ENCODE assay signal across 8 cellular contexts in genomic region chr1:22092026-22092770, GRCh38. TPM values are rescaled to one million over a fixed set of nuclear protein-coding genes. Genes with fewer than 3 reads are reported as not detected.
A peak's percentile ranks its signal among the peaks of the same experiment; 100 is the strongest.
DNase-seq lines count a peak whose midpoint lies in the region; ATAC-seq and TF ChIP-seq lines count a peak whose summit lies in the region.
"Not testable (repeated sequence)": the region's sequence is repeated elsewhere in the genome, so short reads cannot be mapped to it uniquely, and the experiment has no call there.

No MANE protein-coding gene starts in this region.

- H3K23ac ChIP-seq in mesendoderm (ENCODE audit: low read length): not testable (repeated sequence)

- WGBS in mesendoderm (ENCODE audit: extremely low coverage, insufficient coverage, low lambda C conversion rate): no CpG with 5 or more reads among the region's 3 CpGs

- peaks cover 68% of the 10 kb centered on the region for H3K36me3 Mint-ChIP-seq in activated naive CD4-positive, alpha-beta T cell treated with anti-CD3 and anti-CD28 coated beads, Interleukin-2, amount 10 ng/mL, durations not matched to agents 7 days and 5 days

- H3K27ac Mint-ChIP-seq in activated naive CD4-positive, alpha-beta T cell treated with anti-CD3 and anti-CD28 coated beads, Interleukin-2, amount 10 ng/mL, durations not matched to agents 7 days and 5 days: peak overlapping the region; percentile 81

- not testable (repeated sequence) for H3K9me3 Mint-ChIP-seq in activated naive CD4-positive, alpha-beta T cell treated with anti-CD3 and anti-CD28 coated beads, Interleukin-2, amount 10 ng/mL, durations not matched to agents 7 days and 5 days

- H2AK5ac ChIP-seq in mesendoderm (ENCODE audit: low read length): not testable (repeated sequence)

- H4K5ac ChIP-seq in mesendoderm (ENCODE audit: low read length): not testable (repeated sequence)

- peaks cover 75% of the 10 kb centered on the region for H3K4me1 Mint-ChIP-seq in activated naive CD4-positive, alpha-beta T cell treated with anti-CD3 and anti-CD28 coated beads, Interleukin-2, amount 10 ng/mL, durations not matched to agents 7 days and 5 days

- not testable (repeated sequence) for H3K27me3 Mint-ChIP-seq in activated naive CD4-positive, alpha-beta T cell treated with anti-CD3 and anti-CD28 coated beads, Interleukin-2, amount 10 ng/mL, durations not matched to agents 7 days and 5 days

- H2BK15ac ChIP-seq in mesendoderm (replicated peaks; ENCODE audit: low read depth): not testable (repeated sequence)

- H2BK120ac ChIP-seq in mesendoderm (ENCODE audit: low read depth, low read length): not testable (repeated sequence)

- peaks cover 42% of the 10 kb centered on the region for H3K36me3 ChIP-seq in OCI-LY3 (replicated peaks; ENCODE audit: low read depth, low read length)
- not testable (repeated sequence) for H3K36me3 ChIP-seq in mesendoderm (ENCODE audit: control insufficient read depth, insufficient read depth, low read length)

- DNase-seq in Daoy (ENCODE audit: low read depth) (peak; percentile 71), HCEC 1CT (peak; percentile 74), epithelial cell of esophagus (ENCODE audit: low read depth) (peak; percentile 66), mesendoderm (peak; percentile 65)
- peak; percentile 63 for DNase-seq in activated naive CD4-positive, alpha-beta T cell treated with anti-CD3 and anti-CD28 coated beads, Interleukin-2, amount 10 ng/mL, durations not matched to agents 7 days and 5 days
- DNase-seq in stimulated activated CD8-positive, alpha-beta memory T cell treated with anti-CD3 and anti-CD28 coated beads, Interleukin-12 subunit alpha, Interleukin-12 subunit beta, amount 100 ng/mL, for 4 hours (ENCODE audit: low read depth): peak; percentile 10

- H4K20me1 ChIP-seq in OCI-LY3 (ENCODE audit: insufficient read depth, low read length): peaks cover 71% of the 10 kb centered on the region

- not testable (repeated sequence) for H2AFZ ChIP-seq in OCI-LY3 (ENCODE audit: low read depth, low read length)

- not testable (repeated sequence) for H4K8ac ChIP-seq in mesendoderm (ENCODE audit: low read depth, low read length)

- H3K9me3 ChIP-seq in OCI-LY3 (ENCODE audit: insufficient read depth, low read length): not testable (repeated sequence)

- not testable (repeated sequence) for H3K4ac ChIP-seq in mesendoderm (ENCODE audit: low read depth, low read length)

- not testable (repeated sequence) for H3K18ac ChIP-seq in mesendoderm (ENCODE audit: low read length)

- H3K4me1 ChIP-seq in OCI-LY3 (ENCODE audit: low read length): peaks cover 54% of the 10 kb centered on the region
- H3K4me1 ChIP-seq in mesendoderm (ENCODE audit: control insufficient read depth, low read depth, low read length): not testable (repeated sequence)

- H3K27ac ChIP-seq in OCI-LY3 (ENCODE audit: low read length); mesendoderm (ENCODE audit: low read depth, low read length): not testable (repeated sequence)

- TF ChIP-seq CTCF in OCI-LY3 (IDR thresholded peaks at IDR 0.05; ENCODE audit: low read depth, low read length); epithelial cell of esophagus (IDR thresholded peaks at IDR 0.05; ENCODE audit: insufficient read depth, low read depth, low read length, missing control alignments): not testable (repeated sequence)

- H3K79me2 ChIP-seq in OCI-LY3 (ENCODE audit: low read length) (peaks cover 50% of the 10 kb centered on the region), mesendoderm (ENCODE audit: control insufficient read depth, insufficient read depth, low read length) (peaks cover 31% of the 10 kb centered on the region)

- not testable (repeated sequence) for H3K56ac ChIP-seq in mesendoderm (ENCODE audit: low read length)

- peak overlapping the region; percentile 44 for H3K4me3 ChIP-seq in OCI-LY3 (ENCODE audit: low read length)
- not testable (repeated sequence) for H3K4me3 ChIP-seq in epithelial cell of esophagus (ENCODE audit: low read length); mesendoderm (ENCODE audit: low read length)

- H3K4me2 ChIP-seq in OCI-LY3 (ENCODE audit: low read length): peak overlapping the region; percentile 52
- H3K4me2 ChIP-seq in mesendoderm (ENCODE audit: low read length): not testable (repeated sequence)

- not testable (repeated sequence) for H2BK5ac ChIP-seq in mesendoderm (ENCODE audit: low read length)

- CTCF ChIA-PET in activated naive CD4-positive, alpha-beta T cell treated with anti-CD3 and anti-CD28 coated beads, Interleukin-2, amount 10 ng/mL, durations not matched to agents 7 days and 5 days (lab: Charles Lee): interaction anchor here (1.0 to 2.5 kb wide), 3 partner anchors 11 to 53 kb away, joined by 3 to 15 read pairs (median 3); no protein-coding TSS in a partner anchor

- peaks cover 17% of the 10 kb centered on the region for H3K79me1 ChIP-seq in mesendoderm (ENCODE audit: low read length)

- peak; percentile 84 to 89 for ATAC-seq in activated CD4-positive, CD25-positive, alpha-beta regulatory T cell treated with anti-CD3 and anti-CD28 coated beads, Interleukin-2, amount 50 U/mL, for 24 hours

- H3K9ac ChIP-seq in OCI-LY3 (ENCODE audit: low read length); mesendoderm (ENCODE audit: low read length): not testable (repeated sequence)

- not testable (repeated sequence) for H3K4me3 Mint-ChIP-seq in activated naive CD4-positive, alpha-beta T cell treated with anti-CD3 and anti-CD28 coated beads, Interleukin-2, amount 10 ng/mL, durations not matched to agents 7 days and 5 days

- not testable (repeated sequence) for H3K27me3 ChIP-seq in OCI-LY3 (ENCODE audit: low read depth, low read length); mesendoderm (ENCODE audit: insufficient read depth, low read length, poor library complexity)

RNA-seq across cellular contexts. Expression of gene CDC42, which starts 39.7 kb away (rescaled TPM):
- 404 and 424 TPM in 2 replicates for total RNA-seq in Daoy (2014; rRNA removed; shearing (Covaris generic))
- 248 TPM for polyA plus RNA-seq in mesendoderm (2013, experiment 1 of 2)
- polyA plus RNA-seq in mesendoderm (2013, experiment 2 of 2): 248 TPM

RNA-seq across cellular contexts. Expression of gene WNT4, which starts 50.7 kb away (rescaled TPM):
- total RNA-seq in Daoy (2014; rRNA removed; shearing (Covaris generic)): 0.29 TPM in 1 of 2 replicates, not detected in the other
- 0.08 TPM for polyA plus RNA-seq in mesendoderm (2013, experiment 1 of 2)
- 0.10 TPM for polyA plus RNA-seq in mesendoderm (2013, experiment 2 of 2)

Comparison
In these comparisons a context has a peak if more than half of its experiments do, and no peak if none do; other contexts are left out.
1. DNase-seq: peak in every context shown above with its lines; median percentile 74 in HCEC 1CT; 71 in Daoy; 66 in epithelial cell of esophagus; 65 in mesendoderm; 63 in activated naive CD4-positive, alpha-beta T cell treated with anti-CD3 and anti-CD28 coated beads, Interleukin-2, amount 10 ng/mL, durations not matched to agents 7 days and 5 days; 10 in stimulated activated CD8-positive, alpha-beta memory T cell treated with anti-CD3 and anti-CD28 coated beads, Interleukin-12 subunit alpha, Interleukin-12 subunit beta, amount 100 ng/mL, for 4 hours.